In the genomic region with DNA sequence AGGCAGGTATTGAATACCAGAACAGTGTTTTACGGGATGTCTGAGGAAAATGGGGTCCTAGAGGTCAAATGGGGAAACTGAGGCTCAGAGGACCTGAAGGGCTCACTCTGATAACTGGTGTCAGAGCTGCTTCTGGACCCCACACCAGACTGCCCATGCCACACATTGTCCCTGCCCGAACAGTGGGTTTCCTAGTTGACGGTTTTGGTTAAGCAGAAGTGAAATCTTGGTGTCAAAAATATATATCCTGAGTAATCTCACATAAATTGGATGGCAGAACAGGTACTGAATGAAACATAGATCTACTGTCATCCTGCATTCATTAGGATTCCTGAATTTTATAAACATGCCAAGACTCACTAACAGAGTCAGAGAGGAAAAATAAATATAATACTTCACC, we compare ENCODE assay signal across 29 cellular contexts. TPM values are rescaled to one million over a fixed set of nuclear protein-coding genes. Genes with fewer than 3 reads are reported as not detected.
A peak's percentile ranks its signal among the peaks of the same experiment; 100 is the strongest.
DNase-seq lines count a peak whose midpoint lies in the region; ATAC-seq and TF ChIP-seq lines count a peak whose summit lies in the region.
"Had no signal": no experiment of that assay in that cellular context is flagged by ENCODE, and none has a peak within 500 bp of the region (broad histone marks: within the 10 kb centered on the region; RNA-seq: fewer than 3 reads in every experiment).

No MANE protein-coding gene starts in this region.

- no peaks in the 10 kb centered on the region for H3K27me3 ChIP-seq in WERI-Rb-1 (ENCODE audit: insufficient read depth, low read depth, severe bottlenecking)
- H3K27me3 ChIP-seq: dorsolateral prefrontal cortex had no signal

- no peak overlapping the region for H3K27ac Mint-ChIP-seq in naive B cell
- H3K27ac Mint-ChIP-seq: activated naive CD8-positive, alpha-beta T cell treated with anti-CD3 and anti-CD28 coated beads, Interleukin-2, amount 50 U/mL, for 24 hours; CD4-positive, alpha-beta T cell; nephron progenitor cell had no signal

- in situ Hi-C loops in G401 (cut with HindIII; ENCODE audit: low sequenced_read_pairs), result no loop called here

- no peak for DNase-seq in naive B cell
- no peak for DNase-seq in AG20443 (ENCODE audit: low spot score)
- no peak for DNase-seq in WERI-Rb-1
- DNase-seq in G401 (ENCODE audit: low spot score), result no peak
- DNase-seq: activated gamma-delta T cell treated with Interleukin-2 at 50 U/mL for 16 hours; activated naive CD8-positive, alpha-beta T cell treated with anti-CD3 and anti-CD28 coated beads, Interleukin-2, amount 50 U/mL, for 24 hours; activated T-cell treated with anti-CD3 and anti-CD28 coated beads, Interleukin-2, amount 50 U/mL, for 1 hour; CD4-positive, alpha-beta T cell; cerebellar nuclear complex; dorsolateral prefrontal cortex; EL; GOT3; Kasumi-1; left ventricle myocardium superior; NCI-H1105; NCI-H446; nephron progenitor cell; right cardiac atrium; SIG-M5; stimulated activated CD4-positive, alpha-beta T cell treated with anti-CD3 and anti-CD28 coated beads, Interleukin-4, amount 100 ng/mL, for 24 hours; stimulated activated naive CD4-positive, alpha-beta T cell treated with Interleukin-2 at 50 U/mL for 16 hours had no signal

- H3K27ac ChIP-seq in WERI-Rb-1, result no peak overlapping the region
- H3K27ac ChIP-seq: dorsolateral prefrontal cortex had no signal

- no peaks in the 10 kb centered on the region for H3K27me3 Mint-ChIP-seq in naive B cell
- H3K27me3 Mint-ChIP-seq: activated naive CD8-positive, alpha-beta T cell treated with anti-CD3 and anti-CD28 coated beads, Interleukin-2, amount 50 U/mL, for 24 hours had no signal

- H3K9me3 Mint-ChIP-seq in naive B cell, result no peaks in the 10 kb centered on the region
- H3K9me3 Mint-ChIP-seq: activated naive CD8-positive, alpha-beta T cell treated with anti-CD3 and anti-CD28 coated beads, Interleukin-2, amount 50 U/mL, for 24 hours; CD4-positive, alpha-beta T cell; nephron progenitor cell had no signal

- peak overlapping the region in 6 of 8 donors; percentile 2 to 68 (median 28) for H3K4me3 Mint-ChIP-seq in naive B cell
- H3K4me3 Mint-ChIP-seq: activated naive CD8-positive, alpha-beta T cell treated with anti-CD3 and anti-CD28 coated beads, Interleukin-2, amount 50 U/mL, for 24 hours; CD4-positive, alpha-beta T cell; nephron progenitor cell had no signal

- H3K4me1 Mint-ChIP-seq in naive B cell, result peaks cover 13 to 28% (median 27%) of the 10 kb centered on the region in 3 donors

- no peaks in the 10 kb centered on the region for H3K36me3 Mint-ChIP-seq in naive B cell

- H3K4me3 ChIP-seq in WERI-Rb-1 (ENCODE audit: low read depth, low read length), result no peak overlapping the region
- H3K4me3 ChIP-seq: dorsolateral prefrontal cortex had no signal

- ATAC-seq in GM18511 (IDR thresholded peaks at IDR 0.05; ENCODE audit: unreplicated experiment) (peak; percentile 88), GM21526 (IDR thresholded peaks at IDR 0.05; ENCODE audit: low FRiP score, unreplicated experiment) (peak; percentile 56), HG03159 (IDR thresholded peaks at IDR 0.05; ENCODE audit: unreplicated experiment) (peak; percentile 50), naive B cell (ENCODE audit: low read depth in 2 of 2) (peak in 1 of 2 donors; percentile 50)
- ATAC-seq: activated naive CD8-positive, alpha-beta T cell treated with anti-CD3 and anti-CD28 coated beads, Interleukin-2, amount 50 U/mL, for 24 hours; HepG2; left ventricle myocardium superior; right cardiac atrium had no signal

- no peaks in the 10 kb centered on the region for H3K36me3 ChIP-seq in WERI-Rb-1

- no peak for TF ChIP-seq CTCF in WERI-Rb-1 (IDR thresholded peaks at IDR 0.05; ENCODE audit: low read depth, low read length)

- no peaks in the 10 kb centered on the region for H3K9me3 ChIP-seq in WERI-Rb-1 (ENCODE audit: severe bottlenecking)

RNA-seq across cellular contexts. Expression of a gene that starts 16.3 kb away (rescaled TPM):
- polyA plus RNA-seq in naive B cell (ENCODE audit: low read depth in 6 of 6), result not detected
- 0.10 TPM in 1 of 2 replicates, not detected in the other for total RNA-seq in G401 (2014; rRNA removed; shearing (Covaris generic))
- total RNA-seq: CD4-positive, alpha-beta T cell; fibroblast of lung; glomerular endothelial cell; left ventricle myocardium superior; mononuclear cell; right cardiac atrium had no signal
- polyA plus RNA-seq: fibroblast of lung, right cardiac atrium, thymus had no signal
